Comparison of ENCODE assay signal across 8 cellular contexts in the genomic region with DNA sequence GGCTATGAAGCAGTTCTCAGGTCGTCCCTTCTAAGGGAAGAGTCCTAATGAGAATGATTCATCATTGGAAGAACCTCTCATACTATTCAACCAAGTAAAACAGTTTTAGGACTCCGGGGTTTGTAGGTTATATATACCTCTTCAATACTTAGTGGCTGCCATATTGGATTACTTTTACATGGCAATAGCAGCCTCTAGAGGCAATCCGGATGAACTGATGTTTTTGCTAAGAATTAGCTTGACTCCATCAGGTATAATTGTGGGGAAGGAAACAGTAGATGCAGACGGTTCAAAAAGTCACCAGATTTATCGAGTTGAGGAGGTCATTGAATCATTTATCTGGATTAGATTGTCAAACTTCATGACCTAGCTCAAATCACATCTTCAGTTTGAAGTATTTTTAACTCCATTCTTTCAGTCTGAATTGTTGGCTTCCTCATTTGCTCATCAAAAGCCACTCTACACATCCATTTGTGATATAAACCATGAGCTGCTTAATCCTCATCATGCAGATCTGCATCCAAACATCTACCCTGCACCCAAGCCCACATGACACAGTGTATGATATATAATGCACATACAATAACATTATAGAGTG. TPM values are rescaled to one million over a fixed set of nuclear protein-coding genes. Genes with fewer than 3 reads are reported as not detected.
DNase-seq lines count a peak whose midpoint lies in the region; ATAC-seq and TF ChIP-seq lines count a peak whose summit lies in the region.

No MANE protein-coding gene starts in this region.

- H3K9me3 Mint-ChIP-seq in activated T-cell treated with anti-CD3 and anti-CD28 coated beads, Interleukin-2, amount 50 U/mL, for 4 hours, result no peaks in the 10 kb centered on the region
- no peaks in the 10 kb centered on the region for H3K9me3 Mint-ChIP-seq in naive thymus-derived CD4-positive, alpha-beta T cell

- intact Hi-C loops in Panc1 (cut with micrococcal nuclease; ENCODE audit: unreplicated experiment), result loop anchor here (1.0 to 10.0 kb wide), 3 partner anchors 344 to 982 kb away; no protein-coding TSS in a partner anchor
- intact Hi-C loops in naive thymus-derived CD4-positive, alpha-beta T cell (cut with micrococcal nuclease), result loop anchor here (1.0 to 10.0 kb wide), 6 partner anchors 258 to 1235 kb away; no protein-coding TSS in a partner anchor

- H3K27ac Mint-ChIP-seq in naive thymus-derived CD4-positive, alpha-beta T cell, result no peak overlapping the region

- POLR2A ChIA-PET in Panc1 (lab: Charles Lee), result no interaction called here
- POLR2A ChIA-PET in naive thymus-derived CD4-positive, alpha-beta T cell (lab: Charles Lee), result no interaction called here

- no peaks in the 10 kb centered on the region for H3K27me3 ChIP-seq in Panc1 (ENCODE audit: control insufficient read depth, insufficient read depth, low read length)
- peaks cover 0 to 3% of the 10 kb centered on the region in 2 donors for H3K27me3 ChIP-seq in naive thymus-derived CD4-positive, alpha-beta T cell (ENCODE audit: control insufficient read depth in 2 of 2, insufficient read depth in 2 of 2, low read length in 2 of 2)

- in situ Hi-C loops in Panc1 (cut with HindIII; ENCODE audit: low pct_unique_long_range_greater_than_20kb, low sequenced_read_pairs), result no loop called here

- H3K4me3 ChIP-seq in Panc1 (ENCODE audit: low read depth in 2 of 2, low read length in 2 of 2) (no peak overlapping the region), epithelial cell of esophagus (ENCODE audit: low read length) (no peak overlapping the region)
- no peak overlapping the region for H3K4me3 ChIP-seq in naive thymus-derived CD4-positive, alpha-beta T cell (ENCODE audit: low read length)

- peak; percentile 70; the same call in 1 of the 2 replicates for TF ChIP-seq CTCF in Panc1 (IDR thresholded peaks at IDR 0.05)
- TF ChIP-seq CTCF in epithelial cell of esophagus (IDR thresholded peaks at IDR 0.05; ENCODE audit: insufficient read depth, low read depth, low read length, missing control alignments), result peak; percentile 96

- no peaks in the 10 kb centered on the region for H3K27me3 Mint-ChIP-seq in activated T-cell treated with anti-CD3 and anti-CD28 coated beads, Interleukin-2, amount 50 U/mL, for 4 hours (ENCODE audit: low read depth)
- peaks cover 0 to 11% (median 9%) of the 10 kb centered on the region in 5 donors for H3K27me3 Mint-ChIP-seq in naive thymus-derived CD4-positive, alpha-beta T cell

- no peaks in the 10 kb centered on the region for H3K4me1 ChIP-seq in Panc1 (ENCODE audit: control insufficient read depth, insufficient read depth, low read length)
- no peaks in the 10 kb centered on the region for H3K4me1 ChIP-seq in naive thymus-derived CD4-positive, alpha-beta T cell (ENCODE audit: control insufficient read depth in 2 of 2, insufficient read depth in 2 of 2, low read length in 2 of 2)

- BruUV-seq in Panc1 (replicated peaks; lab: Mats Ljungman, UMichigan), result no TSS peak

- H3K36me3 Mint-ChIP-seq in activated T-cell treated with anti-CD3 and anti-CD28 coated beads, Interleukin-2, amount 50 U/mL, for 4 hours (ENCODE audit: insufficient read depth), result no peaks in the 10 kb centered on the region
- H3K36me3 Mint-ChIP-seq in naive thymus-derived CD4-positive, alpha-beta T cell, result no peaks in the 10 kb centered on the region

- no peaks in the 10 kb centered on the region for H3K9me3 ChIP-seq in Panc1 (ENCODE audit: control insufficient read depth, insufficient read depth, low read depth, low read length)
- no peaks in the 10 kb centered on the region for H3K9me3 ChIP-seq in naive thymus-derived CD4-positive, alpha-beta T cell (ENCODE audit: control insufficient read depth in 2 of 3, low read length in 3 of 3)

- no peak for DNase-seq in activated T-cell treated with anti-CD3 and anti-CD28 coated beads, Interleukin-2, amount 50 U/mL, for 4 hours
- DNase-seq in activated T-cell treated with anti-CD3 and anti-CD28 coated beads, Interleukin-2, amount 50 U/mL, for 48 hours, result no peak
- DNase-seq in HT-29 (ENCODE audit: low spot score), result peak; percentile 80
- peak; percentile 25 for DNase-seq in Panc1 (ENCODE audit: low read depth, low spot score)
- peak; percentile 74 for DNase-seq in epithelial cell of esophagus (ENCODE audit: low read depth)
- peak in 5 of 9 donors; percentile 4 to 46 (median 8) for DNase-seq in naive thymus-derived CD4-positive, alpha-beta T cell

- ATAC-seq in activated T-cell treated with anti-CD3 and anti-CD28 coated beads, Interleukin-2, amount 50 U/mL, for 4 hours, result peak; percentile 46 to 65
- ATAC-seq in GM21717 (IDR thresholded peaks at IDR 0.05; ENCODE audit: unreplicated experiment) (peak; percentile 97), Panc1 (peak; percentile 91)
- ATAC-seq in naive thymus-derived CD4-positive, alpha-beta T cell, result peak; percentile 82
- no peak for ATAC-seq in activated CD4-positive, CD25-positive, alpha-beta regulatory T cell treated with anti-CD3 and anti-CD28 coated beads, Interleukin-2, amount 50 U/mL, for 24 hours

- CTCF ChIA-PET in Panc1 (lab: Charles Lee), result no interaction called here
- CTCF ChIA-PET in naive thymus-derived CD4-positive, alpha-beta T cell (lab: Charles Lee), result interaction anchor here (1.3 kb wide), 1 partner anchor 344 kb away, joined by 4 read pairs; no protein-coding TSS in a partner anchor

- H3K27ac ChIP-seq in Panc1 (ENCODE audit: low read length), result no peak overlapping the region
- no peak overlapping the region for H3K27ac ChIP-seq in naive thymus-derived CD4-positive, alpha-beta T cell (ENCODE audit: low read depth, low read length)

- no peak overlapping the region for H3K4me3 Mint-ChIP-seq in activated T-cell treated with anti-CD3 and anti-CD28 coated beads, Interleukin-2, amount 50 U/mL, for 4 hours
- H3K4me3 Mint-ChIP-seq in naive thymus-derived CD4-positive, alpha-beta T cell, result no peak overlapping the region

- H3K36me3 ChIP-seq in Panc1 (ENCODE audit: control insufficient read depth, insufficient read depth, low read length), result no peaks in the 10 kb centered on the region
- no peaks in the 10 kb centered on the region for H3K36me3 ChIP-seq in naive thymus-derived CD4-positive, alpha-beta T cell (ENCODE audit: control insufficient read depth in 2 of 3, insufficient read depth in 3 of 3, low read length in 3 of 3)

- no peaks in the 10 kb centered on the region for H3K4me1 Mint-ChIP-seq in activated T-cell treated with anti-CD3 and anti-CD28 coated beads, Interleukin-2, amount 50 U/mL, for 4 hours (ENCODE audit: low read depth)
- H3K4me1 Mint-ChIP-seq in naive thymus-derived CD4-positive, alpha-beta T cell, result peaks cover 0 to 9% (median 0%) of the 10 kb centered on the region in 7 donors

RNA-seq across cellular contexts. Expression of a gene that starts 28.4 kb away (rescaled TPM):
- under 1 TPM; 0.14 to 0.55 (median 0.51) TPM for total RNA-seq in activated T-cell treated with anti-CD3 and anti-CD28 coated beads, Interleukin-2, amount 50 U/mL, for 4 hours
- total RNA-seq in HT-29 (2014; rRNA removed; shearing (Covaris generic)), result not detected in 2 replicates
- 0.36 TPM for total RNA-seq in Panc1 (2021; ENCODE audit: unreplicated experiment)
- polyA plus RNA-seq in Panc1 (2012; ENCODE audit: insufficient read length), result 0.17 TPM
- total RNA-seq in naive thymus-derived CD4-positive, alpha-beta T cell, result 1 to 10 TPM in 1 of 5 experiments, under 1 TPM in 2, not detected in 2; 0.22 to 1.7 (median 0.29) TPM
- not detected for polyA plus RNA-seq in naive thymus-derived CD4-positive, alpha-beta T cell

Comparison
In these comparisons a context has a peak if more than half of its experiments do, and no peak if none do; other contexts are left out.
1. ATAC-seq: peak in activated T-cell treated with anti-CD3 and anti-CD28 coated beads, Interleukin-2, amount 50 U/mL, for 4 hours (2 of 2), GM21717 (single experiment), Panc1 (single experiment) and naive thymus-derived CD4-positive, alpha-beta T cell (single experiment); none in activated CD4-positive, CD25-positive, alpha-beta regulatory T cell treated with anti-CD3 and anti-CD28 coated beads, Interleukin-2, amount 50 U/mL, for 24 hours (0 of 2).
2. DNase-seq: peak in HT-29 (single experiment), Panc1 (single experiment), epithelial cell of esophagus (single experiment) and naive thymus-derived CD4-positive, alpha-beta T cell (5 of 9); none in activated T-cell treated with anti-CD3 and anti-CD28 coated beads, Interleukin-2, amount 50 U/mL, for 4 hours (single experiment) and activated T-cell treated with anti-CD3 and anti-CD28 coated beads, Interleukin-2, amount 50 U/mL, for 48 hours (0 of 2).